In genomic region chr20:5714261-5715041, GRCh38 we compare ENCODE assay signal across 1 cellular context.
TF ChIP-seq lines count a peak whose summit lies in the region.

No MANE protein-coding gene starts in this region.

TF ChIP-seq in HepG2, 621 proteins besides CTCF, POLR2A, EP300 and RAD21 (continued from another document and continues in another):
- TF ChIP-seq ISL2 (CRISPR knock-in tag; IDR thresholded peaks at IDR 0.05): no peak; the same call in 1 of the 2 replicates
- no peak; the same call in 1 of the 2 replicates for TF ChIP-seq NFIC (IDR thresholded peaks at IDR 0.05; ENCODE audit: low read length)
- no peak for TF ChIP-seq ZNF773 (CRISPR knock-in tag; IDR thresholded peaks at IDR 0.05; ENCODE audit: borderline replicate concordance)
- TF ChIP-seq POLR2AphosphoS5 (IDR thresholded peaks at IDR 0.05; ENCODE audit: low read depth, low read length): no peak
- TF ChIP-seq NR2C2 (CRISPR knock-in tag; IDR thresholded peaks at IDR 0.05; ENCODE audit: borderline replicate concordance): no peak
- TF ChIP-seq NFAT5 (CRISPR knock-in tag; IDR thresholded peaks at IDR 0.05): no peak
- TF ChIP-seq ZNF790 (CRISPR knock-in tag; IDR thresholded peaks at IDR 0.05; ENCODE audit: borderline replicate concordance): no peak
- TF ChIP-seq ZNF20 (CRISPR knock-in tag; IDR thresholded peaks at IDR 0.05): no peak
- TF ChIP-seq ZNF563 (CRISPR knock-in tag; IDR thresholded peaks at IDR 0.05): no peak
- TF ChIP-seq SSRP1 (CRISPR knock-in tag; IDR thresholded peaks at IDR 0.05): no peak
- no peak for TF ChIP-seq MXD3 (CRISPR knock-in tag; IDR thresholded peaks at IDR 0.05)
- TF ChIP-seq PCBP1 (IDR thresholded peaks at IDR 0.05; ENCODE audit: borderline replicate concordance, low read depth, low read length): no peak
- no peak for TF ChIP-seq CENPT (CRISPR knock-in tag; IDR thresholded peaks at IDR 0.05; ENCODE audit: low read depth)
- no peak for TF ChIP-seq TCF7L2 (IDR thresholded peaks at IDR 0.05; ENCODE audit: low read depth, low read length)
- peak; percentile 51; the same call in 1 of the 2 replicates for TF ChIP-seq CREM (IDR thresholded peaks at IDR 0.05)
- no peak for TF ChIP-seq CREM (CRISPR knock-in tag; IDR thresholded peaks at IDR 0.05)
- TF ChIP-seq ZNF232 (CRISPR knock-in tag; IDR thresholded peaks at IDR 0.05; ENCODE audit: borderline replicate concordance): no peak
- TF ChIP-seq FOXM1 (CRISPR knock-in tag; IDR thresholded peaks at IDR 0.05): no peak
- TF ChIP-seq SP4 (CRISPR knock-in tag; IDR thresholded peaks at IDR 0.05): no peak
- no peak for TF ChIP-seq TAF1 (CRISPR knock-in tag; IDR thresholded peaks at IDR 0.05)
- TF ChIP-seq UBTF (CRISPR knock-in tag; IDR thresholded peaks at IDR 0.05): no peak; the same call in 1 of the 2 replicates
- no peak for TF ChIP-seq IRF1 (CRISPR knock-in tag; IDR thresholded peaks at IDR 0.05; ENCODE audit: low read depth)
- TF ChIP-seq ZNF556 (CRISPR knock-in tag; IDR thresholded peaks at IDR 0.05; ENCODE audit: borderline replicate concordance): no peak
- no peak for TF ChIP-seq CSRNP1 (CRISPR knock-in tag; IDR thresholded peaks at IDR 0.05)
- no peak for TF ChIP-seq ZNF326 (CRISPR knock-in tag; IDR thresholded peaks at IDR 0.05; ENCODE audit: borderline replicate concordance)
- TF ChIP-seq ZNF614 (CRISPR knock-in tag; IDR thresholded peaks at IDR 0.05; ENCODE audit: borderline replicate concordance): peak; percentile 79; the same call in 1 of the 2 replicates
- TF ChIP-seq REXO4 (CRISPR knock-in tag; IDR thresholded peaks at IDR 0.05; ENCODE audit: borderline replicate concordance): no peak
- peak; percentile 58; the same call in 1 of the 2 replicates for TF ChIP-seq KAT8 (CRISPR knock-in tag; IDR thresholded peaks at IDR 0.05)
- no peak for TF ChIP-seq KDM2A (CRISPR knock-in tag; IDR thresholded peaks at IDR 0.05; ENCODE audit: borderline replicate concordance, low read depth)
- no peak for TF ChIP-seq NFKBIZ (CRISPR knock-in tag; IDR thresholded peaks at IDR 0.05)
- TF ChIP-seq GTF2F1 (IDR thresholded peaks at IDR 0.05; ENCODE audit: low read length): no peak
- TF ChIP-seq ZNF549 (CRISPR knock-in tag; IDR thresholded peaks at IDR 0.05): no peak
- no peak for TF ChIP-seq ZSCAN31 (CRISPR knock-in tag; IDR thresholded peaks at IDR 0.05; ENCODE audit: low read depth)
- TF ChIP-seq TBL1XR1 (IDR thresholded peaks at IDR 0.05; ENCODE audit: borderline replicate concordance, low read length, partially characterized antibody): peak; percentile 67
- TF ChIP-seq RXRA (CRISPR knock-in tag; IDR thresholded peaks at IDR 0.05): no peak; the same call in 1 of the 2 replicates
- TF ChIP-seq, protein P1, sequence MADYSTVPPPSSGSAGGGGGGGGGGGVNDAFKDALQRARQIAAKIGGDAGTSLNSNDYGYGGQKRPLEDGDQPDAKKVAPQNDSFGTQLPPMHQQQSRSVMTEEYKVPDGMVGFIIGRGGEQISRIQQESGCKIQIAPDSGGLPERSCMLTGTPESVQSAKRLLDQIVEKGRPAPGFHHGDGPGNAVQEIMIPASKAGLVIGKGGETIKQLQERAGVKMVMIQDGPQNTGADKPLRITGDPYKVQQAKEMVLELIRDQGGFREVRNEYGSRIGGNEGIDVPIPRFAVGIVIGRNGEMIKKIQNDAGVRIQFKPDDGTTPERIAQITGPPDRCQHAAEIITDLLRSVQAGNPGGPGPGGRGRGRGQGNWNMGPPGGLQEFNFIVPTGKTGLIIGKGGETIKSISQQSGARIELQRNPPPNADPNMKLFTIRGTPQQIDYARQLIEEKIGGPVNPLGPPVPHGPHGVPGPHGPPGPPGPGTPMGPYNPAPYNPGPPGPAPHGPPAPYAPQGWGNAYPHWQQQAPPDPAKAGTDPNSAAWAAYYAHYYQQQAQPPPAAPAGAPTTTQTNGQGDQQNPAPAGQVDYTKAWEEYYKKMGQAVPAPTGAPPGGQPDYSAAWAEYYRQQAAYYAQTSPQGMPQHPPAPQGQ (CRISPR knock-in tag; IDR thresholded peaks at IDR 0.05; ENCODE audit: borderline replicate concordance): 0 out of 2 replicates have a peak, but pooled peaks have one; percentile 84
- no peak for TF ChIP-seq ZNF354B (CRISPR knock-in tag; IDR thresholded peaks at IDR 0.05)
- no peak for TF ChIP-seq TEAD3 (CRISPR knock-in tag; optimal IDR thresholded peaks at IDR 0.05; ENCODE audit: borderline replicate concordance)
- TF ChIP-seq, protein P2, sequence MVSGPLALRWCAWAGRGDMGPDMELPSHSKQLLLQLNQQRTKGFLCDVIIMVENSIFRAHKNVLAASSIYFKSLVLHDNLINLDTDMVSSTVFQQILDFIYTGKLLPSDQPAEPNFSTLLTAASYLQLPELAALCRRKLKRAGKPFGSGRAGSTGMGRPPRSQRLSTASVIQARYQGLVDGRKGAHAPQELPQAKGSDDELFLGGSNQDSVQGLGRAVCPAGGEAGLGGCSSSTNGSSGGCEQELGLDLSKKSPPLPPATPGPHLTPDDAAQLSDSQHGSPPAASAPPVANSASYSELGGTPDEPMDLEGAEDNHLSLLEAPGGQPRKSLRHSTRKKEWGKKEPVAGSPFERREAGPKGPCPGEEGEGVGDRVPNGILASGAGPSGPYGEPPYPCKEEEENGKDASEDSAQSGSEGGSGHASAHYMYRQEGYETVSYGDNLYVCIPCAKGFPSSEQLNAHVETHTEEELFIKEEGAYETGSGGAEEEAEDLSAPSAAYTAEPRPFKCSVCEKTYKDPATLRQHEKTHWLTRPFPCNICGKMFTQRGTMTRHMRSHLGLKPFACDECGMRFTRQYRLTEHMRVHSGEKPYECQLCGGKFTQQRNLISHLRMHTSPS (CRISPR knock-in tag; IDR thresholded peaks at IDR 0.05; ENCODE audit: low read depth): no peak
- no peak for TF ChIP-seq ZNF674 (CRISPR knock-in tag; IDR thresholded peaks at IDR 0.05; ENCODE audit: low read depth)
- TF ChIP-seq ZNF235 (CRISPR knock-in tag; IDR thresholded peaks at IDR 0.05; ENCODE audit: borderline replicate concordance): no peak
- TF ChIP-seq, protein P3, sequence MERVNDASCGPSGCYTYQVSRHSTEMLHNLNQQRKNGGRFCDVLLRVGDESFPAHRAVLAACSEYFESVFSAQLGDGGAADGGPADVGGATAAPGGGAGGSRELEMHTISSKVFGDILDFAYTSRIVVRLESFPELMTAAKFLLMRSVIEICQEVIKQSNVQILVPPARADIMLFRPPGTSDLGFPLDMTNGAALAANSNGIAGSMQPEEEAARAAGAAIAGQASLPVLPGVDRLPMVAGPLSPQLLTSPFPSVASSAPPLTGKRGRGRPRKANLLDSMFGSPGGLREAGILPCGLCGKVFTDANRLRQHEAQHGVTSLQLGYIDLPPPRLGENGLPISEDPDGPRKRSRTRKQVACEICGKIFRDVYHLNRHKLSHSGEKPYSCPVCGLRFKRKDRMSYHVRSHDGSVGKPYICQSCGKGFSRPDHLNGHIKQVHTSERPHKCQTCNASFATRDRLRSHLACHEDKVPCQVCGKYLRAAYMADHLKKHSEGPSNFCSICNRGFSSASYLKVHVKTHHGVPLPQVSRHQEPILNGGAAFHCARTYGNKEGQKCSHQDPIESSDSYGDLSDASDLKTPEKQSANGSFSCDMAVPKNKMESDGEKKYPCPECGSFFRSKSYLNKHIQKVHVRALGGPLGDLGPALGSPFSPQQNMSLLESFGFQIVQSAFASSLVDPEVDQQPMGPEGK (CRISPR knock-in tag; IDR thresholded peaks at IDR 0.05): no peak; the same call in 1 of the 2 replicates
- TF ChIP-seq ZNF703 (CRISPR knock-in tag; IDR thresholded peaks at IDR 0.05; ENCODE audit: borderline replicate concordance): no peak
- TF ChIP-seq ZNF44 (CRISPR knock-in tag; IDR thresholded peaks at IDR 0.05): no peak
- no peak for TF ChIP-seq EEA1 (CRISPR knock-in tag; IDR thresholded peaks at IDR 0.05; ENCODE audit: borderline replicate concordance)
- no peak for TF ChIP-seq ZNF569 (CRISPR knock-in tag; IDR thresholded peaks at IDR 0.05; ENCODE audit: borderline replicate concordance)
- TF ChIP-seq SRF (IDR thresholded peaks at IDR 0.05; ENCODE audit: low read depth, low read length): no peak
